ENCODE assay signal across 1 cellular context in the genomic region with DNA sequence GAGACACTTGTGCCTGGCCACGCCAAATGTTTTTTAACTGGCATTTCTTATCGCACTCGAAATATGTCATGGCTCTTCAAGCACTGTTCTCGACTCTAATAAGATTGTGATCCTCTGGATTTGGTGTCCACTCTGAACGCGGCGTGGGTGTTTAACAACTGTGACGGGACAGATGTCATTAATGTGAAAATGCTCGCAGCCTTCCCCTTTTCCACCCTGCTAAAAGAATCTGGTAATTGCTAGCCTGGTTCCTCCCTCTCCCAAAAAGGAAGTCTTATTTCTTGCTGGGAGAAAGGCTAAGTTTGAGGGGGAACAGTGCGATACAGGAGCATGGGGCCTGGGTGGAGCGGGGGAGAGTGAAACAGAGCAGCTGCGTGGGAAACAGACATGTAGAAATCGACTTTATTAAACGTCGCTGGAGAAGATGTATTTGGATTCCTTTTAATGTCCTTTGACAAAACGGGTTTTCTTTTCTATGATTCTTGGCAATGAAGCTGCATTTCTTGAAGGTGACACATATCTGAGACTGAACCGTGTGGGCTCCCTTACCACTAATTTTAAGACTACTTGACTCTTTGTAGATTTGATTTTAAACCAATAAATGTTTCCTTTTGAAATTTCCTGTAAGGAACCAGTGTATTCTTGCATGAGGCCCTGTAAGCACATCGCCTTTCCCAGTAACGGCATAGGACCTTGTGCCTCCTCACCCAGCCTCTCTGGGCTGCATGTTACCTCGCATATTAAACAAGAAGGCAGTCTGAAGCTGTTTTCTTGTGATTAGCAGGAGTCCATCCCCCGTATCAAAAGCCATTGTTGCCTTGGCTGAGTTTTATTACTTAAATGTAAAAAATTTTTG.
TF ChIP-seq lines count a peak whose summit lies in the region.

No MANE protein-coding gene starts in this region.

TF ChIP-seq in H1, 55 proteins besides CTCF, POLR2A, EP300 and RAD21:
- TF ChIP-seq, protein P1, sequence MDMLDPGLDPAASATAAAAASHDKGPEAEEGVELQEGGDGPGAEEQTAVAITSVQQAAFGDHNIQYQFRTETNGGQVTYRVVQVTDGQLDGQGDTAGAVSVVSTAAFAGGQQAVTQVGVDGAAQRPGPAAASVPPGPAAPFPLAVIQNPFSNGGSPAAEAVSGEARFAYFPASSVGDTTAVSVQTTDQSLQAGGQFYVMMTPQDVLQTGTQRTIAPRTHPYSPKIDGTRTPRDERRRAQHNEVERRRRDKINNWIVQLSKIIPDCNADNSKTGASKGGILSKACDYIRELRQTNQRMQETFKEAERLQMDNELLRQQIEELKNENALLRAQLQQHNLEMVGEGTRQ (IDR thresholded peaks at IDR 0.05; ENCODE audit: low read length) = no peak
- TF ChIP-seq TEAD4 (IDR thresholded peaks at IDR 0.05; ENCODE audit: low read depth, low read length) (no peak), MAFK (IDR thresholded peaks at IDR 0.05; ENCODE audit: low read depth, low read length) (no peak), SP1 (IDR thresholded peaks at IDR 0.05; ENCODE audit: low read depth, low read length) (no peak), POLR2AphosphoS5 (IDR thresholded peaks at IDR 0.05; ENCODE audit: low read depth, low read length) (no peak), CHD1 (IDR thresholded peaks at IDR 0.05; ENCODE audit: low read depth, low read length) (no peak)
